ENCODE assay signal across 17 cellular contexts in genomic region chr2:240229005-240229404, GRCh38.
DNase-seq lines count a peak whose midpoint lies in the region; ATAC-seq, FAIRE-seq and TF ChIP-seq lines count a peak whose summit lies in the region.
"Had no signal": no experiment of that assay in that cellular context is flagged by ENCODE, and none has a peak within 500 bp of the region (broad histone marks: within the 10 kb centered on the region; RNA-seq: fewer than 3 reads in every experiment).

No MANE protein-coding gene starts in this region.

- no peaks in the 10 kb centered on the region for H3K9me1 ChIP-seq in K562 (ENCODE audit: control insufficient read depth, insufficient read depth, low read length)

- no peak for TF ChIP-seq RAD21 in HepG2 (CRISPR knock-in tag; IDR thresholded peaks at IDR 0.05)
- TF ChIP-seq RAD21 in K562 (CRISPR knock-in tag; conservative IDR thresholded peaks at IDR 0.05 in 1 of 2, IDR thresholded peaks at IDR 0.05 in 1 of 2), result no peak

- FAIRE-seq in HepG2 (lab: Jason Lieb, UNC) (no peak), K562 (lab: Jason Lieb, UNC) (no peak)
- FAIRE-seq: GM12892 had no signal

- H4K20me1 ChIP-seq in HepG2 (ENCODE audit: insufficient read depth, low read length) (peaks cover 7% of the 10 kb centered on the region; the same call in 1 of the 2 replicates), K562 (replicated peaks; ENCODE audit: control insufficient read depth, insufficient read depth, low read length) (no peaks in the 10 kb centered on the region)
- peaks cover 0 to 10% (median 0%) of the 10 kb centered on the region in 11 experiments; a peak in 3 of 22 replicates for H4K20me1 ChIP-seq in BLaER1 treated with 17β-estradiol and CSF1 and Interleukin-3, amounts not matched to agents 10 nM and 100 nM

- H3K79me2 ChIP-seq in HepG2 (ENCODE audit: insufficient read depth, low read length) (no peaks in the 10 kb centered on the region), K562 (ENCODE audit: control insufficient read depth, insufficient read depth, low read length) (no peaks in the 10 kb centered on the region)

- H3K4me3 ChIP-seq in HepG2 (replicated peaks in 1 of 3; ENCODE audit: insufficient read depth in 1 of 3, low read depth in 2 of 3, low read length in 3 of 3), result no peak overlapping the region
- no peak overlapping the region for H3K4me3 ChIP-seq in right lobe of liver
- peak overlapping the region in 1 of 10 experiments; percentile 10; a peak in 5 of 20 replicates for H3K4me3 ChIP-seq in BLaER1 treated with 17β-estradiol and CSF1 and Interleukin-3, amounts not matched to agents 10 nM and 100 nM
- H3K4me3 ChIP-seq in K562, result no peak overlapping the region
- H3K4me3 ChIP-seq: GM23248 had no signal

- H3K4me1 ChIP-seq in HepG2 (ENCODE audit: insufficient read depth, low read length) (0 out of 2 replicates have a peak, but pooled peaks cover 5% of the 10 kb centered on the region), right lobe of liver (peaks cover 0 to 10% (median 3%) of the 10 kb centered on the region in 4 donors), K562 (replicated peaks in 1 of 2; ENCODE audit: control insufficient read depth in 2 of 2, insufficient read depth in 2 of 2, low read length in 2 of 2) (peaks cover 0 to 11% of the 10 kb centered on the region in 2 experiments; a peak in 3 of 5 replicates)
- peaks cover 37 to 59% (median 53%) of the 10 kb centered on the region in 10 experiments for H3K4me1 ChIP-seq in BLaER1 treated with 17β-estradiol and CSF1 and Interleukin-3, amounts not matched to agents 10 nM and 100 nM

- BruUV-seq in HepG2 (replicated peaks; lab: Mats Ljungman, UMichigan), result no TSS peak
- no TSS peak for BruUV-seq in K562 (replicated peaks; lab: Mats Ljungman, UMichigan)

- H3K9ac ChIP-seq in HepG2 (ENCODE audit: insufficient read depth, low read depth, low read length) (no peak overlapping the region), K562 (ENCODE audit: insufficient read depth in 1 of 2, low read depth in 2 of 2, low read length in 2 of 2) (no peak overlapping the region)
- H3K9ac ChIP-seq in BLaER1 treated with 17β-estradiol and CSF1 and Interleukin-3, amounts not matched to agents 10 nM and 100 nM, result peak overlapping the region in 3 of 11 experiments; percentile 47 to 79 (median 74); a peak in 3 of 22 replicates
- H3K9ac ChIP-seq: GM23248 had no signal

- H2AFZ ChIP-seq in HepG2 (ENCODE audit: low read length) (no peak overlapping the region), K562 (ENCODE audit: low read depth, low read length) (no peak overlapping the region)
- H2AFZ ChIP-seq: GM23248 had no signal

- H3K27ac ChIP-seq in HepG2 (ENCODE audit: extremely low read length, insufficient read depth, low read length), result no peak overlapping the region
- H3K27ac ChIP-seq in right lobe of liver, result no peak overlapping the region
- H3K27ac ChIP-seq in BLaER1 treated with 17β-estradiol and CSF1 and Interleukin-3, amounts not matched to agents 10 nM and 100 nM, result peak overlapping the region in 9 of 11 experiments; percentile 65 to 89 (median 80); a peak in 19 of 22 replicates
- H3K27ac ChIP-seq in K562 (ENCODE audit: extremely low read depth, low read depth, low read length), result no peak overlapping the region
- H3K27ac ChIP-seq: GM23248 had no signal

- H3K36me3 ChIP-seq in HepG2 (replicated peaks in 1 of 2; ENCODE audit: control insufficient read depth in 1 of 2, insufficient read depth in 2 of 2, low read length in 2 of 2) (no peaks in the 10 kb centered on the region), right lobe of liver (no peaks in the 10 kb centered on the region), K562 (ENCODE audit: control insufficient read depth, insufficient read depth, low read length) (no peaks in the 10 kb centered on the region)
- H3K36me3 ChIP-seq in BLaER1 treated with 17β-estradiol and CSF1 and Interleukin-3, amounts not matched to agents 10 nM and 100 nM, result no peaks in the 10 kb centered on the region

- TF ChIP-seq CTCF in HepG2 (CRISPR knock-in tag; IDR thresholded peaks at IDR 0.05) (no peak), right lobe of liver (IDR thresholded peaks at IDR 0.05) (no peak), K562 (IDR thresholded peaks at IDR 0.05 in 2 of 3, conservative IDR thresholded peaks at IDR 0.05 in 1 of 3; ENCODE audit: insufficient read depth in 2 of 3, low read depth in 1 of 3, low read length in 3 of 3) (no peak)

- TF ChIP-seq EP300 in HepG2 (IDR thresholded peaks at IDR 0.05; ENCODE audit: low read depth in 2 of 2, low read length in 2 of 2), result no peak
- no peak for TF ChIP-seq EP300 in HepG2 (CRISPR knock-in tag; IDR thresholded peaks at IDR 0.05; ENCODE audit: borderline replicate concordance)
- no peak for TF ChIP-seq EP300 in K562 (IDR thresholded peaks at IDR 0.05; ENCODE audit: low read length)

- ATAC-seq in HepG2 (no peak), right lobe of liver (no peak), K562 (no peak), HG02798 (IDR thresholded peaks at IDR 0.05; ENCODE audit: poor library complexity, unreplicated experiment) (no peak)
- ATAC-seq: HCT116 had no signal

- intact Hi-C loops in HepG2 (cut with micrococcal nuclease; ENCODE audit: unreplicated experiment), result no loop called here
- intact Hi-C loops in right lobe of liver (cut with DNase I), result no loop called here
- intact Hi-C loops in K562 (cut with micrococcal nuclease), result no loop called here

- CTCF ChIA-PET in HepG2 (lab: Yijun Ruan, JAX; ENCODE audit: low intra/inter-chr PET ratio, low total read pairs) (no interaction called here), K562 (lab: Yijun Ruan, JAX; ENCODE audit: low intra/inter-chr PET ratio) (no interaction called here)

- TF ChIP-seq POLR2A in HepG2 (IDR thresholded peaks at IDR 0.05; ENCODE audit: insufficient read depth in 1 of 2, low read depth in 2 of 2, low read length in 2 of 2), result no peak
- TF ChIP-seq POLR2A in right lobe of liver (IDR thresholded peaks at IDR 0.05), result no peak
- no peak for TF ChIP-seq POLR2A in K562 (conservative IDR thresholded peaks at IDR 0.05)

- WGBS in HepG2 (ENCODE audit: low lambda C conversion rate), result 4% methylated on average over 1 of the region's 1 CpG
- WGBS in right lobe of liver (ENCODE audit: insufficient coverage, low coverage, low lambda C conversion rate, missing lambda C conversion rate), result 22% methylated on average over 1 of the region's 1 CpG
- WGBS in K562 (ENCODE audit: insufficient coverage, low coverage, missing lambda C conversion rate), result 0% methylated on average over 1 of the region's 1 CpG

- in situ Hi-C loops in HepG2 (cut with HindIII; ENCODE audit: extremely low pct_ligation_motif_present, low pct_unique_long_range_greater_than_20kb), result no loop called here
- in situ Hi-C loops in K562 (cut with MboI), result no loop called here

- DNase-seq in HepG2 (ENCODE audit: low spot score) (no peak), right lobe of liver (no peak), K562 (ENCODE audit: extremely low read depth in 1 of 4, low spot score in 3 of 4) (no peak), NCI-H2029 (lab: John Stamatoyannopoulos, UW) (no peak)
- DNase-seq in effector CD4-positive, alpha-beta T cell, result no peak
- DNase-seq: C1 segment of cervical spinal cord; CD4-positive, alpha-beta memory T cell; COR-L47; DMS53; DMS79 treated with DMSO at 0.1 percent for 48 hours; GF-D8; H9 had no signal

- H3K4me2 ChIP-seq in HepG2 (ENCODE audit: low read depth, low read length) (no peak overlapping the region), K562 (ENCODE audit: insufficient read depth, low read length) (no peak overlapping the region)
- H3K4me2 ChIP-seq in BLaER1 treated with 17β-estradiol and CSF1 and Interleukin-3, amounts not matched to agents 10 nM and 100 nM, result peak overlapping the region; percentile 80 to 94 (median 89)

- POLR2A ChIA-PET in HepG2 (lab: Yijun Ruan, JAX) (no interaction called here), K562 (lab: Yijun Ruan, JAX) (no interaction called here)

- H3K27me3 ChIP-seq in HepG2 (ENCODE audit: control insufficient read depth in 1 of 2, insufficient read depth in 2 of 2, low read length in 2 of 2) (peaks cover 7 to 59% of the 10 kb centered on the region in 2 experiments), right lobe of liver (no peaks in the 10 kb centered on the region), K562 (ENCODE audit: control insufficient read depth in 2 of 2, insufficient read depth in 2 of 2, low read length in 2 of 2) (peaks cover 0 to 20% of the 10 kb centered on the region in 2 experiments; a peak in 2 of 5 replicates)
- H3K27me3 ChIP-seq in BLaER1 treated with 17β-estradiol and CSF1 and Interleukin-3, amounts not matched to agents 10 nM and 100 nM, result no peaks in the 10 kb centered on the region

- H3K9me3 ChIP-seq in HepG2 (ENCODE audit: low read length) (peaks cover 8% of the 10 kb centered on the region), right lobe of liver (no peaks in the 10 kb centered on the region), K562 (replicated peaks; ENCODE audit: control insufficient read depth, insufficient read depth, low read depth, low read length) (no peaks in the 10 kb centered on the region; the same call in 1 of the 2 replicates)
- H3K9me3 ChIP-seq in BLaER1 treated with 17β-estradiol and CSF1 and Interleukin-3, amounts not matched to agents 10 nM and 100 nM (replicated peaks in 1 of 11), result peaks cover 16 to 34% (median 22%) of the 10 kb centered on the region in 11 experiments

TF ChIP-seq in HepG2, 621 proteins besides CTCF, POLR2A, EP300 and RAD21:
- TF ChIP-seq ZFP82 (CRISPR knock-in tag; IDR thresholded peaks at IDR 0.05; ENCODE audit: borderline replicate concordance) (0 out of 2 replicates have a peak, but pooled peaks have one; percentile 60), SRF (IDR thresholded peaks at IDR 0.05; ENCODE audit: low read depth, low read length) (no peak)

TF ChIP-seq in K562, 482 proteins besides CTCF, POLR2A, EP300 and RAD21 (continues in another document):
- no peak for TF ChIP-seq SIX5 (IDR thresholded peaks at IDR 0.05; ENCODE audit: borderline replicate concordance in 1 of 2, insufficient read depth in 1 of 2, low read depth in 1 of 2, low read length in 2 of 2)
- TF ChIP-seq ZNF511 (CRISPR knock-in tag; IDR thresholded peaks at IDR 0.05), result no peak

Comparison
In these comparisons a context has a peak if more than half of its experiments do, and no peak if none do; other contexts are left out.
1. H3K27ac ChIP-seq: peak in BLaER1 treated with 17β-estradiol and CSF1 and Interleukin-3, amounts not matched to agents 10 nM and 100 nM (9 of 11); none in HepG2 (single experiment), right lobe of liver (0 of 3) and K562 (single experiment).
2. H3K4me2 ChIP-seq: peak in BLaER1 treated with 17β-estradiol and CSF1 and Interleukin-3, amounts not matched to agents 10 nM and 100 nM (11 of 11); none in HepG2 (single experiment) and K562 (single experiment).